ENCODE assay signal across 8 cellular contexts in the genomic region with DNA sequence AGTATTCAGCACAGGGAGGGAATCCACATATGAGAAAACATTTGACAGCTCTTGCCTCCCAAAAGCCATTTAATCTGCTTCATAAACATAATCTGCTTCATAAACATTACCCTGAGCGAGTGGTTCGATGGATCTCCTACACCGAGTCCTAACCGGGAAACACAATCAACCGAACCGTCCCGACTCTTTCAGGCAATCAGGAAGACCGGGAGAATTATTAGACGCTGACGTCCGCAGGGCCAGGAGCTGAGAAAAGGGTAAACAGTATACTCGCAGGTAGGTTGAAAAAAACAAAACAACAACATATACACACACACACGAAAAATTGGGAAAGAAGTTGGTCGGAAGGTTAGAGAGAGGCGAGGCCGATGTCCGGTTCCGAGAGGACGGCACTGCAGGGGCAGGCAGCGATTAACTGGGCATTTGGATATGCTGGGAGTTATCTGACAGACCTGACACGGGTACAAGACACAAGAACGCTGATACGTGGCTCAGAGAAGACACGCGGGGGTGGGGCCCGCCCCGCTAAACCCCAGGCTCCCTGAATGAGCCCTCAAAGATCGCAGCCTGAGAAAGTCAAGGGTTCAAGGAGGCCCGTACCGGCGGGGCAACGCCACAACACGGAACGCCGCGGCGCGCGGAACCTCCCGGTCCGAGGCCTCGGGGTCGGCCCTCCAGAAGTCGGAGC. TPM values are rescaled to one million over a fixed set of nuclear protein-coding genes. Genes with fewer than 3 reads are reported as not detected.
DNase-seq lines count a peak whose midpoint lies in the region; ATAC-seq, FAIRE-seq and TF ChIP-seq lines count a peak whose summit lies in the region.

No MANE protein-coding gene starts in this region.

- H3K27ac ChIP-seq in A549 (peak overlapping the region; percentile 96 to 99), SK-N-SH (ENCODE audit: low read depth in 2 of 2, low read length in 1 of 2) (peak overlapping the region; percentile 94 to 97), cingulate gyrus (ENCODE audit: low read depth, low read length) (peak overlapping the region; percentile 98), lower lobe of right lung (peak overlapping the region; percentile 95)

- TF ChIP-seq RAD21 in A549 (conservative IDR thresholded peaks at IDR 0.05 in 1 of 2, IDR thresholded peaks at IDR 0.05 in 1 of 2) (no peak), SK-N-SH (IDR thresholded peaks at IDR 0.05; ENCODE audit: low read length) (no peak)

- peak overlapping the region; percentile 91 for H3K4me2 ChIP-seq in A549
- H3K4me2 ChIP-seq in SK-N-SH = peak overlapping the region; percentile 77

- FAIRE-seq in A549 (lab: Jason Lieb, UNC) = no peak

- H3K4me1 ChIP-seq in A549 (peaks cover 20% of the 10 kb centered on the region), SK-N-SH (ENCODE audit: control insufficient read depth in 1 of 2, insufficient read depth in 2 of 2, low read depth in 1 of 2, low read length in 1 of 2) (peaks cover 5 to 9% of the 10 kb centered on the region in 2 experiments; a peak in 2 of 4 replicates), lower lobe of right lung (peaks cover 47% of the 10 kb centered on the region)

- 1% methylated on average over 43 of the region's 44 CpGs for WGBS in A549 (ENCODE audit: missing lambda C conversion rate)
- 3% methylated on average over 21 of the region's 44 CpGs for WGBS in SK-N-SH (ENCODE audit: low lambda C conversion rate)

- no peaks in the 10 kb centered on the region for H3K27me3 ChIP-seq in SK-N-SH (ENCODE audit: insufficient read depth)
- no peaks in the 10 kb centered on the region for H3K27me3 ChIP-seq in lower lobe of right lung (ENCODE audit: low read depth)

- TF ChIP-seq POLR2A in A549 (IDR thresholded peaks at IDR 0.05; ENCODE audit: low read length) = no peak

- H2AFZ ChIP-seq in SK-N-SH (ENCODE audit: low read depth) = peak overlapping the region; percentile 77

- no peaks in the 10 kb centered on the region for H3K9me3 ChIP-seq in A549
- H3K9me3 ChIP-seq in SK-N-SH = no peaks in the 10 kb centered on the region
- H3K9me3 ChIP-seq in lower lobe of right lung = no peaks in the 10 kb centered on the region

- no peak for TF ChIP-seq EP300 in A549 (IDR thresholded peaks at IDR 0.05)
- TF ChIP-seq EP300 in SK-N-SH (IDR thresholded peaks at IDR 0.05; ENCODE audit: borderline replicate concordance in 1 of 2, low read depth in 1 of 2, low read length in 1 of 2) = no peak

- peaks cover 56% of the 10 kb centered on the region for H3K79me2 ChIP-seq in SK-N-SH (ENCODE audit: insufficient read depth)

- peak; percentile 37 to 66 for ATAC-seq in A549
- ATAC-seq in GM18519 (IDR thresholded peaks at IDR 0.05; ENCODE audit: low FRiP score, unreplicated experiment) = peak; percentile 17
- peak; percentile 37 for ATAC-seq in HG03066 (IDR thresholded peaks at IDR 0.05; ENCODE audit: low read depth, unreplicated experiment)
- ATAC-seq in lower lobe of right lung = peak; percentile 37 to 44

- POLR2A ChIA-PET in A549 (lab: Yijun Ruan, JAX) = interaction anchor here (0.5 to 1.6 kb wide), 7 partner anchors 18 to 87 kb away, joined by 3 to 7 read pairs (median 5); partner anchors contain the start of genes IST1 and ZNF821
- POLR2A ChIA-PET in SK-N-SH (lab: Yijun Ruan, JAX) = interaction anchor here (0.7 to 1.2 kb wide), 3 partner anchors 38 to 153 kb away, joined by 3 to 6 read pairs (median 3); partner anchors contain the start of gene ATXN1L

- intact Hi-C loops in lower lobe of right lung (cut with DNase I) = no loop called here

- H3K9me2 ChIP-seq in SK-N-SH = no peaks in the 10 kb centered on the region

- peaks cover 26% of the 10 kb centered on the region; the same call in 1 of the 2 replicates for H4K20me1 ChIP-seq in SK-N-SH (ENCODE audit: insufficient read depth)

- CTCF ChIA-PET in A549 (lab: Yijun Ruan, JAX) (interaction anchor here (1.3 to 2.9 kb wide), 2 partner anchors 43 to 75 kb away, joined by 3 to 11 read pairs; no protein-coding TSS in a partner anchor), SK-N-SH (lab: Yijun Ruan, JAX) (interaction anchor here (0.5 to 1.5 kb wide), 7 partner anchors 15 to 153 kb away, joined by 3 to 6 read pairs (median 3); no protein-coding TSS in a partner anchor)

- H3F3A ChIP-seq in SK-N-SH (replicated peaks; ENCODE audit: insufficient read depth) = no peaks in the 10 kb centered on the region

- DNase-seq in A549 (ENCODE audit: low read depth in 1 of 2, low spot score in 1 of 2) (peak; percentile 29 to 40), SK-N-SH (no peak), lower lobe of right lung (no peak), GF-D8 (lab: John Stamatoyannopoulos, UW) (no peak)
- peak; percentile 29 to 34 for DNase-seq in stimulated activated CD8-positive, alpha-beta memory T cell treated with anti-CD3 and anti-CD28 coated beads, Interleukin-4, amount 100 ng/mL, for 4 hours (ENCODE audit: low read depth in 2 of 2, low spot score in 1 of 2)

- H3K4me3 ChIP-seq in A549 = peak overlapping the region; percentile 91
- H3K4me3 ChIP-seq in SK-N-SH (ENCODE audit: low read depth in 2 of 2, low read length in 1 of 2) = peak overlapping the region; percentile 73 to 94
- peak overlapping the region; percentile 71 for H3K4me3 ChIP-seq in lower lobe of right lung

- no peak for TF ChIP-seq CTCF in A549 (IDR thresholded peaks at IDR 0.05)
- no peak for TF ChIP-seq CTCF in SK-N-SH (IDR thresholded peaks at IDR 0.05)
- no peak for TF ChIP-seq CTCF in lower lobe of right lung (IDR thresholded peaks at IDR 0.05)

- peak overlapping the region; percentile 94 for H3K9ac ChIP-seq in SK-N-SH

- peaks cover 0 to 15% of the 10 kb centered on the region in 2 experiments for H3K36me3 ChIP-seq in SK-N-SH (replicated peaks in 1 of 2; ENCODE audit: control insufficient read depth in 1 of 2, insufficient read depth in 2 of 2, low read length in 1 of 2)
- H3K36me3 ChIP-seq in lower lobe of right lung = peaks cover 15% of the 10 kb centered on the region

TF ChIP-seq in SK-N-SH, 30 proteins besides CTCF, POLR2A, EP300 and RAD21 (continues in another document):
- no peak for TF ChIP-seq RFX5 (IDR thresholded peaks at IDR 0.05; ENCODE audit: low read length)
- TF ChIP-seq GABPA (IDR thresholded peaks at IDR 0.05; ENCODE audit: low read depth) = no peak
- no peak for TF ChIP-seq CHD2 (IDR thresholded peaks at IDR 0.05; ENCODE audit: low read length, partially characterized antibody)
- no peak for TF ChIP-seq TAF1 (IDR thresholded peaks at IDR 0.05; ENCODE audit: borderline replicate concordance, low read depth, low read length)
- TF ChIP-seq YY1 (IDR thresholded peaks at IDR 0.05; ENCODE audit: low read depth) = no peak
- no peak for TF ChIP-seq TEAD4 (IDR thresholded peaks at IDR 0.05; ENCODE audit: borderline replicate concordance, insufficient read depth)
- no peak for TF ChIP-seq USF2 (IDR thresholded peaks at IDR 0.05; ENCODE audit: borderline replicate concordance, low read depth, low read length)
- TF ChIP-seq ELF1 (IDR thresholded peaks at IDR 0.05) = no peak
- TF ChIP-seq MEF2A (IDR thresholded peaks at IDR 0.05; ENCODE audit: borderline replicate concordance, low read depth) = no peak
- no peak; the same call in 1 of the 2 replicates for TF ChIP-seq MXI1 (IDR thresholded peaks at IDR 0.05; ENCODE audit: low read depth, low read length)

RNA-seq across cellular contexts. Expression of gene AP1G1, which starts 0.6 kb away (rescaled TPM):
- polyA plus RNA-seq in A549 (2011; rRNA removed) = 85.6 and 98.0 TPM in 2 replicates
- polyA plus RNA-seq in A549 (2012; cell fraction: cytosol; rRNA removed) = 24.0 and 27.9 TPM in 2 replicates
- polyA plus RNA-seq in A549 (2012; cell fraction: nucleus; rRNA removed) = 31.3 and 54.0 TPM in 2 replicates
- polyA plus RNA-seq in A549 (2017; fragmentation: RNase III; extraction: RNeasy Plus Mini Kit Qiagen cat#74134 plus additional on column Dnase treatment) = 38.1 to 40.7 TPM (median 38.6 TPM) in 3 replicates
- polyA minus RNA-seq in A549 (2011; rRNA and poly(A)+ RNA removed) = 158 and 173 TPM in 2 replicates
- polyA plus RNA-seq in SK-N-SH (2012; rRNA removed) = 23.8 and 33.8 TPM in 2 replicates
- polyA plus RNA-seq in SK-N-SH (2012; cell fraction: cytosol; rRNA removed) = 18.1 and 19.1 TPM in 2 replicates
- 34.5 and 56.0 TPM in 2 replicates for polyA plus RNA-seq in SK-N-SH (2012; cell fraction: nucleus; rRNA removed)
- 78.9 TPM for total RNA-seq in lower lobe of right lung

RNA-seq across cellular contexts. Expression of gene ATXN1L, which starts 37.7 kb away (rescaled TPM):
- polyA plus RNA-seq in A549 (2011; rRNA removed) = 16.9 and 18.2 TPM in 2 replicates
- polyA plus RNA-seq in A549 (2012; cell fraction: cytosol; rRNA removed) = 7.9 and 10.5 TPM in 2 replicates
- 11.3 and 13.5 TPM in 2 replicates for polyA plus RNA-seq in A549 (2012; cell fraction: nucleus; rRNA removed)
- 16.2 to 17.7 TPM (median 17.4 TPM) in 3 replicates for polyA plus RNA-seq in A549 (2017; fragmentation: RNase III; extraction: RNeasy Plus Mini Kit Qiagen cat#74134 plus additional on column Dnase treatment)
- 20.2 and 20.8 TPM in 2 replicates for polyA minus RNA-seq in A549 (2011; rRNA and poly(A)+ RNA removed)
- polyA plus RNA-seq in SK-N-SH (2012; rRNA removed) = 8.0 and 11.0 TPM in 2 replicates
- 5.7 and 7.1 TPM in 2 replicates for polyA plus RNA-seq in SK-N-SH (2012; cell fraction: cytosol; rRNA removed)
- polyA plus RNA-seq in SK-N-SH (2012; cell fraction: nucleus; rRNA removed) = 16.8 and 23.7 TPM in 2 replicates
- total RNA-seq in lower lobe of right lung = 29.7 TPM

Comparison
In these comparisons a context has a peak if more than half of its experiments do, and no peak if none do; other contexts are left out.
1. DNase-seq: peak in A549 (2 of 2) and stimulated activated CD8-positive, alpha-beta memory T cell treated with anti-CD3 and anti-CD28 coated beads, Interleukin-4, amount 100 ng/mL, for 4 hours (2 of 2); none in SK-N-SH (single experiment), lower lobe of right lung (single experiment) and GF-D8 (single experiment).
2. Peak in every context shown above with its lines, with median percentiles within 50 percentile points of each other: ATAC-seq, H3K27ac ChIP-seq and H3K4me3 ChIP-seq.